In the genomic region with DNA sequence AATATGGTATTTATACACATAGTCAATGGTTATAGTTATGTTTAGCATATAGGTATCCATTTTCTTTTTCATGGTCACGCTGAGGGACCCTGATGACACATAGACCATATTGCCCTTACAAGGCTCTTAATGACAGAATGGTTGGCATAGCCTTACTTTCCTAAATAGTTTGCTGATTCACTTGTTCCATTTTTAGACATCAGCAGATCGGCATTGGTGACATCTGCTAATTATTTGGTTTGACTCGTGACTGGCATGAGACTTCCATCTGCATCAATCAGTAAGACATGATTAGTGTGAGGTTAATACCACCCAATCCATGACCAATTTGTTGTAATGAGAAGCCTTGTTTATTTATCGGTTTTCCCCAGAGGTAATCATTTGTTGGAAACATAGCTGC, we compare ENCODE assay signal across 10 cellular contexts.
DNase-seq lines count a peak whose midpoint lies in the region; ATAC-seq and TF ChIP-seq lines count a peak whose summit lies in the region.
"Had no signal": no experiment of that assay in that cellular context is flagged by ENCODE, and none has a peak within 500 bp of the region (broad histone marks: within the 10 kb centered on the region; RNA-seq: fewer than 3 reads in every experiment).

No MANE protein-coding gene starts in this region.

- H3K9me3 ChIP-seq in OCI-LY7 (ENCODE audit: low read length) (no peaks in the 10 kb centered on the region), neutrophil (no peaks in the 10 kb centered on the region), esophagus muscularis mucosa (no peaks in the 10 kb centered on the region)
- H3K9me3 ChIP-seq: BE2C had no signal

- no TSS peak for BruUV-seq in OCI-LY7 (replicated peaks; lab: Mats Ljungman, UMichigan)

- TF ChIP-seq CTCF in CD14-positive monocyte (IDR thresholded peaks at IDR 0.05) (no peak), OCI-LY7 (conservative IDR thresholded peaks at IDR 0.05; ENCODE audit: low read length) (no peak), dorsolateral prefrontal cortex (IDR thresholded peaks at IDR 0.05 in 54 of 56, conservative IDR thresholded peaks at IDR 0.05 in 2 of 56; ENCODE audit: low read depth in 1 of 56, partially characterized antibody in 56 of 56) (no peak), neutrophil (IDR thresholded peaks at IDR 0.05) (no peak), esophagus muscularis mucosa (IDR thresholded peaks at IDR 0.05) (no peak)

- H3K36me3 ChIP-seq in OCI-LY7 (ENCODE audit: insufficient read depth, low read length) (no peaks in the 10 kb centered on the region), neutrophil (no peaks in the 10 kb centered on the region), esophagus muscularis mucosa (no peaks in the 10 kb centered on the region)
- H3K36me3 ChIP-seq: BE2C had no signal

- POLR2A ChIA-PET in OCI-LY7 (lab: Charles Lee): interaction anchor here (0.6 to 1.1 kb wide), 3 partner anchors 12 to 158 kb away, joined by 3 to 7 read pairs (median 4); no protein-coding TSS in a partner anchor

- no peaks in the 10 kb centered on the region for H3K79me2 ChIP-seq in OCI-LY7 (ENCODE audit: insufficient read depth, low read depth, low read length)

- 93% methylated on average over 4 of the region's 4 CpGs for WGBS in esophagus muscularis mucosa

- H3K4me1 ChIP-seq in OCI-LY7 (ENCODE audit: insufficient read depth, low read length, poor library complexity, severe bottlenecking): peaks cover 26% of the 10 kb centered on the region
- H3K4me1 ChIP-seq in neutrophil (ENCODE audit: control insufficient read depth in 1 of 2, insufficient read depth in 1 of 2, low read depth in 1 of 2, low read length in 1 of 2): peaks cover 6 to 10% of the 10 kb centered on the region in 2 experiments
- peaks cover 0 to 6% (median 3%) of the 10 kb centered on the region in 4 donors for H3K4me1 ChIP-seq in esophagus muscularis mucosa

- peaks cover 0 to 2% (median 0%) of the 10 kb centered on the region in 7 donors for H3K9me3 Mint-ChIP-seq in CD14-positive monocyte
- H3K9me3 Mint-ChIP-seq: H9 had no signal

- peaks cover 0 to 2% (median 2%) of the 10 kb centered on the region in 3 donors for H3K27me3 Mint-ChIP-seq in CD14-positive monocyte (ENCODE audit: low read depth in 3 of 3)

- peaks cover 16% of the 10 kb centered on the region for H3K4me1 Mint-ChIP-seq in CD14-positive monocyte

- H3K27ac Mint-ChIP-seq in CD14-positive monocyte: peak overlapping the region; percentile 80 to 98 (median 91)
- H3K27ac Mint-ChIP-seq: H9 had no signal

- CTCF ChIA-PET in OCI-LY7 (lab: Charles Lee; ENCODE audit: unreplicated experiment): interaction anchor here (1.1 to 1.5 kb wide), 4 partner anchors 12 to 466 kb away, joined by 3 to 5 read pairs (median 4); no protein-coding TSS in a partner anchor

- no peaks in the 10 kb centered on the region for H3K9me2 ChIP-seq in OCI-LY7 (ENCODE audit: insufficient read depth, low read length)

- DNase-seq in CD14-positive monocyte (ENCODE audit: low spot score) (no peak), OCI-LY7 (ENCODE audit: low spot score) (no peak), dorsolateral prefrontal cortex (no peak), esophagus muscularis mucosa (ENCODE audit: extremely low spot score) (no peak)
- no peak for DNase-seq in activated CD4-positive, CD25-positive, alpha-beta regulatory T cell (lab: John Stamatoyannopoulos, UW)

- no peak overlapping the region for H3K4me2 ChIP-seq in OCI-LY7 (ENCODE audit: low read length)

- H3K27me3 ChIP-seq in dorsolateral prefrontal cortex (no peaks in the 10 kb centered on the region), neutrophil (no peaks in the 10 kb centered on the region), esophagus muscularis mucosa (no peaks in the 10 kb centered on the region)
- H3K27me3 ChIP-seq: BE2C had no signal

- H3K27ac ChIP-seq in OCI-LY7 (ENCODE audit: low read depth, low read length, poor library complexity, severe bottlenecking) (no peak overlapping the region), dorsolateral prefrontal cortex (peak overlapping the region in 56 of 59 donors; percentile 40 to 91 (median 80)), neutrophil (peak overlapping the region; percentile 40), esophagus muscularis mucosa (replicated peaks in 1 of 4) (no peak overlapping the region)

- H3K4me3 ChIP-seq in OCI-LY7 (ENCODE audit: low read depth, low read length, poor library complexity, severe bottlenecking) (no peak overlapping the region), dorsolateral prefrontal cortex (no peak overlapping the region), neutrophil (ENCODE audit: low read depth in 1 of 2, low read length in 1 of 2) (no peak overlapping the region), esophagus muscularis mucosa (no peak overlapping the region)

- peaks cover 0 to 2% of the 10 kb centered on the region in 2 donors for H3K36me3 Mint-ChIP-seq in CD14-positive monocyte

- no peak overlapping the region for H3K4me3 Mint-ChIP-seq in CD14-positive monocyte
- H3K4me3 Mint-ChIP-seq: H9 had no signal

- intact Hi-C loops in CD14-positive monocyte (cut with micrococcal nuclease): loop anchor here (2.0 to 5.0 kb wide), 4 partner anchors 23 to 468 kb away; no protein-coding TSS in a partner anchor
- intact Hi-C loops in OCI-LY7 (cut with micrococcal nuclease; ENCODE audit: unreplicated experiment): loop anchor here (1.0 to 5.0 kb wide), 2 partner anchors 242 to 297 kb away; no protein-coding TSS in a partner anchor
- intact Hi-C loops in dorsolateral prefrontal cortex (cut with DNase I): loop anchor here (2.0 to 5.0 kb wide), 4 partner anchors 73 to 465 kb away; no protein-coding TSS in a partner anchor
- intact Hi-C loops in esophagus muscularis mucosa (cut with DNase I): loop anchor here (2.0 to 5.0 kb wide), 4 partner anchors 182 to 465 kb away; no protein-coding TSS in a partner anchor

- peak overlapping the region; percentile 4; the same call in 1 of the 2 replicates for H2AFZ ChIP-seq in OCI-LY7 (ENCODE audit: low read length)

- H4K20me1 ChIP-seq in OCI-LY7 (ENCODE audit: insufficient read depth, low read length): no peaks in the 10 kb centered on the region

- no peak for ATAC-seq in GM18909 (IDR thresholded peaks at IDR 0.05; ENCODE audit: poor library complexity, unreplicated experiment)
- no peak for ATAC-seq in HG03139 (IDR thresholded peaks at IDR 0.05; ENCODE audit: unreplicated experiment)

- TF ChIP-seq EP300 in esophagus muscularis mucosa (IDR thresholded peaks at IDR 0.05): no peak

- TF ChIP-seq POLR2A in esophagus muscularis mucosa (IDR thresholded peaks at IDR 0.05; ENCODE audit: low read depth): no peak

Comparison
In these comparisons a context has a peak if more than half of its experiments do, and no peak if none do; other contexts are left out.
1. H3K27ac ChIP-seq: peak in dorsolateral prefrontal cortex (56 of 59) and neutrophil (single experiment); none in OCI-LY7 (single experiment) and esophagus muscularis mucosa (0 of 4).